ENCODE assay signal across 16 cellular contexts in genomic region chr5:98492258-98492657, GRCh38.
DNase-seq lines count a peak whose midpoint lies in the region; ATAC-seq and TF ChIP-seq lines count a peak whose summit lies in the region.
"Had no signal": no experiment of that assay in that cellular context is flagged by ENCODE, and none has a peak within 500 bp of the region (broad histone marks: within the 10 kb centered on the region; RNA-seq: fewer than 3 reads in every experiment).

No MANE protein-coding gene starts in this region.

- no peaks in the 10 kb centered on the region for H3K27me3 Mint-ChIP-seq in activated T-helper 17 cell treated with anti-CD3 and anti-CD28 coated beads, Interleukin-2, amount 50 U/mL, for 72 hours
- H3K27me3 Mint-ChIP-seq in glutamatergic neuron (ENCODE audit: unreplicated experiment) (peaks cover 3% of the 10 kb centered on the region), CD14-positive monocyte (ENCODE audit: low read depth in 3 of 3) (peaks cover 0 to 4% (median 0%) of the 10 kb centered on the region in 3 donors), nephron progenitor cell (ENCODE audit: low read depth, poor library complexity) (no peaks in the 10 kb centered on the region)
- H3K27me3 Mint-ChIP-seq: CD8-positive, alpha-beta memory T cell had no signal

- H3K27ac Mint-ChIP-seq in activated T-helper 17 cell treated with anti-CD3 and anti-CD28 coated beads, Interleukin-2, amount 50 U/mL, for 72 hours: no peak overlapping the region
- H3K27ac Mint-ChIP-seq in glutamatergic neuron (ENCODE audit: unreplicated experiment) (peak overlapping the region; percentile 80), CD14-positive monocyte (peak overlapping the region in 1 of 7 donors; percentile 26), nephron progenitor cell (no peak overlapping the region)
- H3K27ac Mint-ChIP-seq: activated T-helper 2 cell treated with anti-CD3 and anti-CD28 coated beads, Interferon-gamma antibody, Interleukin-2, Interleukin-4, amounts not matched to agents 10 μg/mL and 5 μg/mL and 100 μg/mL, durations not matched to agents 14 hours and 24 hours and 36 hours; GM23338 had no signal

- H3K4me1 Mint-ChIP-seq in activated T-helper 17 cell treated with anti-CD3 and anti-CD28 coated beads, Interleukin-2, amount 50 U/mL, for 72 hours: peaks cover 5% of the 10 kb centered on the region
- H3K4me1 Mint-ChIP-seq in glutamatergic neuron (ENCODE audit: low read depth, unreplicated experiment) (peaks cover 6% of the 10 kb centered on the region), CD14-positive monocyte (no peaks in the 10 kb centered on the region), nephron progenitor cell (no peaks in the 10 kb centered on the region)
- H3K4me1 Mint-ChIP-seq: CD8-positive, alpha-beta memory T cell had no signal

- no peak for TF ChIP-seq CTCF in glutamatergic neuron (IDR thresholded peaks at IDR 0.05; ENCODE audit: partially characterized antibody, unreplicated experiment)
- TF ChIP-seq CTCF in CD14-positive monocyte (IDR thresholded peaks at IDR 0.05): no peak
- TF ChIP-seq CTCF in nephron progenitor cell (IDR thresholded peaks at IDR 0.05): no peak

- no peak overlapping the region for H3K4me3 Mint-ChIP-seq in activated T-helper 17 cell treated with anti-CD3 and anti-CD28 coated beads, Interleukin-2, amount 50 U/mL, for 72 hours
- H3K4me3 Mint-ChIP-seq in glutamatergic neuron (ENCODE audit: unreplicated experiment): no peak overlapping the region
- H3K4me3 Mint-ChIP-seq in CD14-positive monocyte: no peak overlapping the region
- no peak overlapping the region for H3K4me3 Mint-ChIP-seq in nephron progenitor cell
- H3K4me3 Mint-ChIP-seq: CD8-positive, alpha-beta memory T cell; GM23338 had no signal

- H3K36me3 Mint-ChIP-seq in activated T-helper 17 cell treated with anti-CD3 and anti-CD28 coated beads, Interleukin-2, amount 50 U/mL, for 72 hours (ENCODE audit: low read depth): no peaks in the 10 kb centered on the region
- H3K36me3 Mint-ChIP-seq in glutamatergic neuron (ENCODE audit: unreplicated experiment) (peaks cover 10% of the 10 kb centered on the region), CD14-positive monocyte (no peaks in the 10 kb centered on the region), nephron progenitor cell (ENCODE audit: low read depth) (no peaks in the 10 kb centered on the region)
- H3K36me3 Mint-ChIP-seq: CD8-positive, alpha-beta memory T cell had no signal

- peaks cover 15% of the 10 kb centered on the region for H3K9me3 Mint-ChIP-seq in activated T-helper 17 cell treated with anti-CD3 and anti-CD28 coated beads, Interleukin-2, amount 50 U/mL, for 72 hours
- H3K9me3 Mint-ChIP-seq in glutamatergic neuron (ENCODE audit: unreplicated experiment) (peaks cover 1% of the 10 kb centered on the region), CD14-positive monocyte (peaks cover 2 to 18% (median 9%) of the 10 kb centered on the region in 7 donors), nephron progenitor cell (peaks cover 28% of the 10 kb centered on the region)

- DNase-seq in Daoy (ENCODE audit: low read depth) (peak; percentile 25), LHCN-M2 (ENCODE audit: low read depth) (peak; percentile 31), glutamatergic neuron (no peak), CD14-positive monocyte (ENCODE audit: low spot score) (no peak), nephron progenitor cell (no peak)
- DNase-seq: activated CD4-positive, CD25-positive, alpha-beta regulatory T cell; CD8-positive, alpha-beta memory T cell; DND-41; left ventricle myocardium inferior; NCI-H2107; NCI-H526 treated with DMSO at 0.1 percent for 48 hours; stimulated activated CD4-positive, alpha-beta T cell treated with anti-CD3 and anti-CD28 coated beads, Interleukin-12 subunit alpha, Interleukin-12 subunit beta, amount 100 ng/mL, for 4 hours had no signal

- ATAC-seq in activated T-helper 17 cell treated with anti-CD3 and anti-CD28 coated beads, Interleukin-2, amount 50 U/mL, for 72 hours (replicated peaks): peak; percentile 64
- no peak for ATAC-seq in GM19463 (IDR thresholded peaks at IDR 0.05; ENCODE audit: unreplicated experiment)
- ATAC-seq: GM23338 had no signal

- intact Hi-C loops in CD14-positive monocyte (cut with micrococcal nuclease): no loop called here

Comparison
In these comparisons a context has a peak if more than half of its experiments do, and no peak if none do; other contexts are left out.
1. DNase-seq: peak in Daoy (single experiment) and LHCN-M2 (single experiment); none in glutamatergic neuron (single experiment), CD14-positive monocyte (single experiment) and nephron progenitor cell (single experiment).